15 cellular contexts compared by ENCODE assay signal in the genomic region with DNA sequence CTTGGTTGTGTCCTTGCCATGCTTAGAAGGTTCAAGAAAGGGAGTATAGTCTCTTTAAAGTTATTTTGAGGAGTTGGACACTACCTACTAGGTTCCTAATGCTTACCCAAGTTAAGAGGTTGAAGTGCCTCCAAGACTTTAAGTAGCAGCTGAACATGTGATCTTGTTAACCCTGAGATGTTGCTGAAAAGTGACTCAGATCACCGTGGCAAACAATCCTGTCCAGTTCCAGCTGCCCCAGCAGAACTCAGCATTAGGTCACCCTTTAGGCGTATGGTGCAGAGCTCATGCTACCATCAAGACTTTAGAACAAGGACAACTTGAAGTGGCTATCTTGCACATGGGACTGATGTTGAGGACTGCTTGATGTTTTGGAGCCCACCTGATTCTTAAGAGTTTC. TPM values are rescaled to one million over a fixed set of nuclear protein-coding genes. Genes with fewer than 3 reads are reported as not detected.
DNase-seq lines count a peak whose midpoint lies in the region; ATAC-seq and TF ChIP-seq lines count a peak whose summit lies in the region.
"Had no signal": no experiment of that assay in that cellular context is flagged by ENCODE, and none has a peak within 500 bp of the region (broad histone marks: within the 10 kb centered on the region; RNA-seq: fewer than 3 reads in every experiment).

No MANE protein-coding gene starts in this region.

- TF ChIP-seq EP300 in upper lobe of left lung (IDR thresholded peaks at IDR 0.05): peak in 1 of 4 donors; percentile 67

- no peak for TF ChIP-seq POLR2A in upper lobe of left lung (IDR thresholded peaks at IDR 0.05)

- H3K27me3 ChIP-seq in brain microvascular endothelial cell (replicated peaks) (no peaks in the 10 kb centered on the region), upper lobe of left lung (no peaks in the 10 kb centered on the region)

- in situ Hi-C loops in brain microvascular endothelial cell (cut with HindIII; ENCODE audit: low pct_ligation_motif_present, low sequenced_read_pairs): no loop called here

- ATAC-seq in upper lobe of left lung (ENCODE audit: low FRiP score in 2 of 2) (peak; percentile 56 to 81), GM21529 (IDR thresholded peaks at IDR 0.05; ENCODE audit: unreplicated experiment) (no peak)
- ATAC-seq: activated T-cell treated with anti-CD3 and anti-CD28 coated beads, Interleukin-2, amount 50 U/mL, for 72 hours had no signal

- TF ChIP-seq CTCF in brain microvascular endothelial cell (IDR thresholded peaks at IDR 0.05; ENCODE audit: low read depth, low read length, missing control alignments) (no peak), upper lobe of left lung (IDR thresholded peaks at IDR 0.05) (no peak)

- WGBS in upper lobe of left lung, 2 donors: 51 to 66% methylated on average over 2 of the region's 2 CpGs

- DNase-seq in NCI-H82 (lab: John Stamatoyannopoulos, UW): peak; percentile 26
- DNase-seq in NCI-H82 treated with DMSO at 0.1 percent for 48 hours (lab: John Stamatoyannopoulos, UW; ENCODE audit: unreplicated experiment): no peak
- DNase-seq in brain microvascular endothelial cell: peak; percentile 81
- peak; percentile 80 for DNase-seq in islet precursor cell
- peak in 1 of 2 donors; percentile 82 for DNase-seq in upper lobe of left lung
- DNase-seq in T-helper 1 cell: no peak
- DNase-seq in activated CD4-positive, CD25-positive, alpha-beta regulatory T cell (lab: John Stamatoyannopoulos, UW): no peak
- DNase-seq: activated T-cell treated with anti-CD3 and anti-CD28 coated beads, Interleukin-2, amount 50 U/mL, for 72 hours; cerebellar nuclear complex; GDM1; H9; hypothalamus; naive B cell; NCI-H1092 had no signal

- peaks cover 7 to 50% (median 28%) of the 10 kb centered on the region in 4 donors for H3K4me1 ChIP-seq in upper lobe of left lung

- no peaks in the 10 kb centered on the region for H3K9me3 ChIP-seq in upper lobe of left lung

- H3K27ac ChIP-seq in brain microvascular endothelial cell (no peak overlapping the region), upper lobe of left lung (peak overlapping the region; percentile 17 to 69 (median 46))

- H3K4me3 ChIP-seq in brain microvascular endothelial cell (ENCODE audit: low read depth, low read length) (no peak overlapping the region), upper lobe of left lung (no peak overlapping the region)

- H3K36me3 ChIP-seq in brain microvascular endothelial cell (replicated peaks): no peaks in the 10 kb centered on the region
- H3K36me3 ChIP-seq in upper lobe of left lung: no peaks in the 10 kb centered on the region

RNA-seq across cellular contexts. Expression of a gene that starts 22.5 kb away (rescaled TPM):
- 10 to 100 TPM; 17.9 to 85.9 (median 21.2) TPM for total RNA-seq in upper lobe of left lung

Comparison
In these comparisons a context has a peak if more than half of its experiments do, and no peak if none do; other contexts are left out.
1. DNase-seq: peak in NCI-H82 (single experiment), brain microvascular endothelial cell (single experiment) and islet precursor cell (single experiment); none in NCI-H82 treated with DMSO at 0.1 percent for 48 hours (single experiment), T-helper 1 cell (0 of 5) and activated CD4-positive, CD25-positive, alpha-beta regulatory T cell (0 of 4).